Comparison of ENCODE assay signal across 15 cellular contexts in genomic region chr15:29934251-29934650, GRCh38.
DNase-seq lines count a peak whose midpoint lies in the region; TF ChIP-seq lines count a peak whose summit lies in the region.
"Had no signal": no experiment of that assay in that cellular context is flagged by ENCODE, and none has a peak within 500 bp of the region (broad histone marks: within the 10 kb centered on the region; RNA-seq: fewer than 3 reads in every experiment).

No MANE protein-coding gene starts in this region.

- DNase-seq in HS-27A (ENCODE audit: low read depth), result peak; percentile 83
- peak; percentile 15 to 80 for DNase-seq in SW 1271 (lab: John Stamatoyannopoulos, UW)
- DNase-seq in fibroblast of mammary gland (ENCODE audit: low read depth), result peak; percentile 86
- DNase-seq in effector memory CD4-positive, alpha-beta T cell, result no peak
- DNase-seq in NAMALWA (ENCODE audit: low spot score), result no peak
- no peak for DNase-seq in NK-92 treated with Interleukin-12 subunit alpha and Interleukin-12 subunit beta, amount 100 ng/mL, for 24 hours (lab: John Stamatoyannopoulos, UW)
- no peak for DNase-seq in SHP77 (lab: John Stamatoyannopoulos, UW)
- DNase-seq: activated CD4-positive, alpha-beta memory T cell treated with anti-CD3 and anti-CD28 coated beads for 36 hours; CD8-positive, alpha-beta T cell; NCI-H510A treated with DMSO at 0.1 percent for 48 hours; RPMI8226; stimulated activated CD4-positive, alpha-beta T cell treated with anti-CD3 and anti-CD28 coated beads, Interleukin-12 subunit alpha, Interleukin-12 subunit beta, amount 100 ng/mL, for 4 hours; T1000 had no signal

- H3K9ac ChIP-seq in skeletal muscle satellite cell (ENCODE audit: low read depth, low read length), result peak overlapping the region; percentile 38

- H3K4me3 ChIP-seq in fibroblast of mammary gland (ENCODE audit: control insufficient read depth, low read depth, low read length) (no peak overlapping the region), skeletal muscle satellite cell (ENCODE audit: low read length) (no peak overlapping the region)
- H3K4me3 ChIP-seq in effector memory CD4-positive, alpha-beta T cell (ENCODE audit: insufficient read depth, low read depth, low read length, poor library complexity, severe bottlenecking), result no peak overlapping the region

- H3K36me3 ChIP-seq in skeletal muscle satellite cell (ENCODE audit: insufficient read depth, low read length), result no peaks in the 10 kb centered on the region
- H3K36me3 ChIP-seq in effector memory CD4-positive, alpha-beta T cell (ENCODE audit: control insufficient read depth, insufficient read depth, low read length), result no peaks in the 10 kb centered on the region
- H3K36me3 ChIP-seq: neutrophil had no signal

- no peak overlapping the region for H3K27ac ChIP-seq in effector memory CD4-positive, alpha-beta T cell (ENCODE audit: insufficient read depth, low read length, poor library complexity, severe bottlenecking)
- H3K27ac ChIP-seq: neutrophil had no signal

- peaks cover 50% of the 10 kb centered on the region for H3K4me1 ChIP-seq in skeletal muscle satellite cell (ENCODE audit: control insufficient read depth, insufficient read depth, low read length)
- no peaks in the 10 kb centered on the region for H3K4me1 ChIP-seq in effector memory CD4-positive, alpha-beta T cell (ENCODE audit: control insufficient read depth, insufficient read depth, low read length, poor library complexity, severe bottlenecking)

- no peaks in the 10 kb centered on the region for H3K9me3 ChIP-seq in skeletal muscle satellite cell (replicated peaks; ENCODE audit: low read length)
- H3K9me3 ChIP-seq in effector memory CD4-positive, alpha-beta T cell (ENCODE audit: control insufficient read depth, low read length), result no peaks in the 10 kb centered on the region
- H3K9me3 ChIP-seq: neutrophil had no signal

- peak overlapping the region; percentile 62 for H3K4me2 ChIP-seq in skeletal muscle satellite cell (ENCODE audit: low read length)

- TF ChIP-seq CTCF in fibroblast of mammary gland (conservative IDR thresholded peaks at IDR 0.05; ENCODE audit: control insufficient read depth, insufficient read depth, low read depth, low read length), result no peak

- H3K27me3 ChIP-seq in skeletal muscle satellite cell (ENCODE audit: control insufficient read depth, insufficient read depth, low read length), result no peaks in the 10 kb centered on the region
- H3K27me3 ChIP-seq in effector memory CD4-positive, alpha-beta T cell (replicated peaks; ENCODE audit: control insufficient read depth, insufficient read depth, low read length, poor library complexity, severe bottlenecking), result no peaks in the 10 kb centered on the region

Comparison
In these comparisons a context has a peak if more than half of its experiments do, and no peak if none do; other contexts are left out.
1. DNase-seq: peak in HS-27A (single experiment), SW 1271 (2 of 2) and fibroblast of mammary gland (single experiment); none in effector memory CD4-positive, alpha-beta T cell (0 of 3), NAMALWA (single experiment), NK-92 treated with Interleukin-12 subunit alpha and Interleukin-12 subunit beta, amount 100 ng/mL, for 24 hours (single experiment) and SHP77 (0 of 2).